Comparison of ENCODE assay signal across 28 cellular contexts in the genomic region with DNA sequence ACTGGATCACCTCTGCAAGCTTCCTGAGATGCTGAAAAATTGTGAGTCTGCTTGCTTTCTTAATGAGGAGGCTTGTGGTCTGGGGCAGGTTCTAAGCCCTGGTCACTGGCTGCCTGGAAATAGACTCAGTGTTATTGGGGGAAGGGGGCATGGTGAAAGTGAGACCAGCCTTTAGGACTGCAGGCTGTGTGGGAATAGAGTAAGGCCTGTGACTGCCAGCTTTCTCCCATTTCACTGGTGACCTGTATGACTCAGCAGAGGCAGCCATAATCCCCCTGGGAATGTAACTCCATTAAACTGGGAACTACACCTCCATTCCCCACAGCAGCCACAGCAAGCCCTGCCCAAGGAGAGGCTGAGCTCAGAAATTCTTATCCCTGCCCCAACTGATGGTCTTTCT. TPM values are rescaled to one million over a fixed set of nuclear protein-coding genes. Genes with fewer than 3 reads are reported as not detected.
A peak's percentile ranks its signal among the peaks of the same experiment; 100 is the strongest.
DNase-seq lines count a peak whose midpoint lies in the region; ATAC-seq and TF ChIP-seq lines count a peak whose summit lies in the region.
"Had no signal": no experiment of that assay in that cellular context is flagged by ENCODE, and none has a peak within 500 bp of the region (broad histone marks: within the 10 kb centered on the region; RNA-seq: fewer than 3 reads in every experiment).

No MANE protein-coding gene starts in this region.

- in situ Hi-C loops in GM23248 (cut with MboI), result no loop called here

- H3K4me3 Mint-ChIP-seq in endodermal cell, result no peak overlapping the region
- H3K4me3 Mint-ChIP-seq: activated T-cell treated with anti-CD3 and anti-CD28 coated beads, Interleukin-2, amount 50 U/mL, for 4 hours; CD8-positive, alpha-beta memory T cell; neural crest cell had no signal

- H3K9me3 Mint-ChIP-seq in endodermal cell, result peaks cover 5% of the 10 kb centered on the region
- H3K9me3 Mint-ChIP-seq: CD8-positive, alpha-beta memory T cell had no signal

- H2AFZ ChIP-seq in Loucy (ENCODE audit: low read length) (peak overlapping the region; percentile 24; the same call in 1 of the 2 replicates), GM23248 (no peak overlapping the region)

- DNase-seq in NCI-H82 (lab: John Stamatoyannopoulos, UW), result peak; percentile 8
- no peak for DNase-seq in NCI-H82 treated with DMSO at 0.1 percent for 48 hours (lab: John Stamatoyannopoulos, UW; ENCODE audit: unreplicated experiment)
- DNase-seq in endodermal cell, result peak; percentile 53
- no peak for DNase-seq in stimulated activated CD4-positive, alpha-beta T cell treated with anti-CD3 and anti-CD28 coated beads, Interleukin-2, amount 100 ng/mL, for 24 hours
- no peak for DNase-seq in left colon
- no peak for DNase-seq in GM23248
- DNase-seq: activated CD4-positive, alpha-beta T cell treated with anti-CD3 and anti-CD28 coated beads for 48 hours; activated naive CD4-positive, alpha-beta T cell treated with Interleukin-2 at 50 U/mL for 16 hours; activated T-cell treated with anti-CD3 and anti-CD28 coated beads, Interleukin-2, amount 50 U/mL, for 4 hours; amniotic stem cell; CD8-positive, alpha-beta memory T cell; lower lobe of right lung; NCI-H1048; NCI-H187 treated with DMSO at 0.1 percent for 48 hours; NCI-H526 treated with DMSO at 0.1 percent for 48 hours; posterior cingulate gyrus; sigmoid colon; stimulated activated CD4-positive, alpha-beta T cell treated with anti-CD3 and anti-CD28 coated beads, Interleukin-15, amount 100 ng/mL, for 24 hours; T-helper 2 cell; trophoblast cell had no signal

- no peaks in the 10 kb centered on the region for H3K9me2 ChIP-seq in Loucy (replicated peaks; ENCODE audit: low read depth, low read length)
- no peaks in the 10 kb centered on the region for H3K9me2 ChIP-seq in GM23248 (ENCODE audit: insufficient read depth)

- H3K9ac ChIP-seq in Loucy (ENCODE audit: low read depth, low read length, poor library complexity, severe bottlenecking) (no peak overlapping the region), endodermal cell (ENCODE audit: extremely low read depth, low read length, poor library complexity, severe bottlenecking) (no peak overlapping the region), GM23248 (no peak overlapping the region)

- intact Hi-C loops in left colon (cut with DNase I, micrococcal nuclease), result no loop called here

- H4K20me1 ChIP-seq in Loucy (ENCODE audit: insufficient read depth, low read length, poor library complexity, severe bottlenecking), result no peaks in the 10 kb centered on the region
- no peaks in the 10 kb centered on the region for H4K20me1 ChIP-seq in GM23248 (ENCODE audit: insufficient read depth)

- no peaks in the 10 kb centered on the region for H3K36me3 Mint-ChIP-seq in endodermal cell (ENCODE audit: low read depth)
- H3K36me3 Mint-ChIP-seq: CD8-positive, alpha-beta memory T cell had no signal

- ATAC-seq in left colon (no peak), HG03039 (IDR thresholded peaks at IDR 0.05; ENCODE audit: unreplicated experiment) (no peak)
- ATAC-seq: activated T-cell treated with anti-CD3 and anti-CD28 coated beads, Interleukin-2, amount 50 U/mL, for 4 hours; lower lobe of right lung; SK-N-SH treated with all-trans-retinoic acid at 6 μM for 48 hours had no signal

- peak overlapping the region; percentile 18 for H3K27ac Mint-ChIP-seq in endodermal cell
- H3K27ac Mint-ChIP-seq: CD8-positive, alpha-beta memory T cell had no signal

- H3K36me3 ChIP-seq in Loucy (ENCODE audit: insufficient read depth, low read length) (no peaks in the 10 kb centered on the region), endodermal cell (ENCODE audit: control insufficient read depth, insufficient read depth, low read length) (no peaks in the 10 kb centered on the region), GM23248 (ENCODE audit: low read depth) (no peaks in the 10 kb centered on the region)
- H3K36me3 ChIP-seq: esophagus muscularis mucosa, lower lobe of right lung, sigmoid colon had no signal

- no peaks in the 10 kb centered on the region for H3K27me3 ChIP-seq in Loucy (ENCODE audit: insufficient read depth, low read length, poor library complexity, severe bottlenecking)
- H3K27me3 ChIP-seq in endodermal cell (ENCODE audit: control insufficient read depth, insufficient read depth, low read length, poor library complexity, severe bottlenecking), result no peaks in the 10 kb centered on the region
- H3K27me3 ChIP-seq in GM23248 (replicated peaks; ENCODE audit: insufficient read depth), result no peaks in the 10 kb centered on the region
- H3K27me3 ChIP-seq: esophagus muscularis mucosa, sigmoid colon had no signal

- H3K27ac ChIP-seq in endodermal cell (ENCODE audit: low read depth, low read length) (no peak overlapping the region), GM23248 (no peak overlapping the region)
- H3K27ac ChIP-seq: 22Rv1, coronary artery, esophagus muscularis mucosa, lower lobe of right lung, sigmoid colon, VCaP had no signal

- H3K4me3 ChIP-seq in Loucy (ENCODE audit: low read length, poor library complexity, severe bottlenecking), result no peak overlapping the region
- H3K4me3 ChIP-seq in endodermal cell (ENCODE audit: low read length), result no peak overlapping the region
- H3K4me3 ChIP-seq in GM23248, result no peak overlapping the region
- H3K4me3 ChIP-seq: coronary artery, esophagus muscularis mucosa, lower lobe of right lung, sigmoid colon had no signal

- H3K4me2 ChIP-seq in Loucy (ENCODE audit: low read depth, low read length, poor library complexity, severe bottlenecking) (no peak overlapping the region), GM23248 (ENCODE audit: unreplicated experiment) (no peak overlapping the region)

- TF ChIP-seq CTCF in Loucy (conservative IDR thresholded peaks at IDR 0.05; ENCODE audit: low read length), result no peak
- TF ChIP-seq CTCF in endodermal cell (conservative IDR thresholded peaks at IDR 0.05), result no peak

- no peaks in the 10 kb centered on the region for H3K4me1 Mint-ChIP-seq in endodermal cell
- H3K4me1 Mint-ChIP-seq: CD8-positive, alpha-beta memory T cell; neural crest cell had no signal

- H3F3A ChIP-seq in Loucy (ENCODE audit: low read depth) (no peaks in the 10 kb centered on the region), GM23248 (ENCODE audit: insufficient read depth) (no peaks in the 10 kb centered on the region)

- peaks cover 4% of the 10 kb centered on the region for H3K4me1 ChIP-seq in Loucy (ENCODE audit: insufficient read depth, low read length, poor library complexity, severe bottlenecking)
- H3K4me1 ChIP-seq in endodermal cell (ENCODE audit: control insufficient read depth, insufficient read depth, low read length), result no peaks in the 10 kb centered on the region
- H3K4me1 ChIP-seq in GM23248 (ENCODE audit: insufficient read depth), result peaks cover 7% of the 10 kb centered on the region; the same call in 1 of the 2 replicates
- H3K4me1 ChIP-seq: esophagus muscularis mucosa, lower lobe of right lung, sigmoid colon had no signal

- peaks cover 3% of the 10 kb centered on the region; the same call in 1 of the 2 replicates for H3K9me3 ChIP-seq in Loucy (ENCODE audit: insufficient read depth, low read depth, low read length)
- no peaks in the 10 kb centered on the region for H3K9me3 ChIP-seq in endodermal cell (ENCODE audit: control insufficient read depth, low read length)
- H3K9me3 ChIP-seq in GM23248 (ENCODE audit: low read depth), result no peaks in the 10 kb centered on the region
- H3K9me3 ChIP-seq: lower lobe of right lung had no signal

- H3K79me2 ChIP-seq in Loucy (ENCODE audit: insufficient read depth, low read length) (no peaks in the 10 kb centered on the region), GM23248 (ENCODE audit: insufficient read depth) (no peaks in the 10 kb centered on the region)

- no peaks in the 10 kb centered on the region for H3K27me3 Mint-ChIP-seq in endodermal cell (ENCODE audit: insufficient read depth)
- H3K27me3 Mint-ChIP-seq: CD8-positive, alpha-beta memory T cell had no signal

RNA-seq across cellular contexts. Expression of gene IL15, which starts 55.9 kb away (rescaled TPM):
- under 1 TPM; 0.42 TPM for total RNA-seq in endodermal cell
- polyA plus RNA-seq in endodermal cell (2013, experiment 1 of 2), result 0.53 TPM
- polyA plus RNA-seq in endodermal cell (2013, experiment 2 of 2), result not detected
- 1 to 10 TPM; 5.6 to 8.2 TPM for total RNA-seq in left colon
- 5.8 and 7.1 TPM in 2 replicates for total RNA-seq in GM23248 (2014; rRNA removed; shearing (Covaris generic))
- polyA plus RNA-seq in GM23248 (2016; fragmentation: Nextera tagmentation; extraction: Ambion mirVana), result 7.6 and 8.5 TPM in 2 replicates
- total RNA-seq: neural crest cell had no signal

Comparison
In these comparisons a context has a peak if more than half of its experiments do, and no peak if none do; other contexts are left out.
1. DNase-seq: peak in NCI-H82 (single experiment) and endodermal cell (single experiment); none in NCI-H82 treated with DMSO at 0.1 percent for 48 hours (single experiment), stimulated activated CD4-positive, alpha-beta T cell treated with anti-CD3 and anti-CD28 coated beads, Interleukin-2, amount 100 ng/mL, for 24 hours (0 of 2), left colon (0 of 2) and GM23248 (single experiment).